Comparison of ENCODE assay signal across 11 cellular contexts in genomic region chr1:154329551-154330131, GRCh38. TPM values are rescaled to one million over a fixed set of nuclear protein-coding genes. Genes with fewer than 3 reads are reported as not detected.
DNase-seq lines count a peak whose midpoint lies in the region; ATAC-seq and TF ChIP-seq lines count a peak whose summit lies in the region.
"Had no signal": no experiment of that assay in that cellular context is flagged by ENCODE, and none has a peak within 500 bp of the region (broad histone marks: within the 10 kb centered on the region; RNA-seq: fewer than 3 reads in every experiment).

No MANE protein-coding gene starts in this region.

- no peak overlapping the region for H2AK5ac ChIP-seq in mesendoderm (ENCODE audit: low read length)

- H3K4me1 ChIP-seq in mesendoderm (ENCODE audit: control insufficient read depth, low read depth, low read length), result peaks cover 16% of the 10 kb centered on the region
- H3K4me1 ChIP-seq in vagina, result peaks cover 55% of the 10 kb centered on the region

- H3K27me3 ChIP-seq in mesendoderm (ENCODE audit: insufficient read depth, low read length, poor library complexity), result no peaks in the 10 kb centered on the region
- no peaks in the 10 kb centered on the region for H3K27me3 ChIP-seq in vagina
- H3K27me3 ChIP-seq: cardiac muscle cell had no signal

- H3K9ac ChIP-seq in mesendoderm (ENCODE audit: low read length), result peak overlapping the region; percentile 14

- no peak overlapping the region for H3K23ac ChIP-seq in mesendoderm (ENCODE audit: low read length)

- intact Hi-C loops in vagina (cut with DNase I), result loop anchor here (5.0 kb wide), 2 partner anchors 78 to 673 kb away; partner anchors contain the start of genes IL6R and ZBTB7B

- no peak overlapping the region for H2BK15ac ChIP-seq in mesendoderm (replicated peaks; ENCODE audit: low read depth)

- peak; percentile 51 for DNase-seq in stimulated activated CD4-positive, alpha-beta T cell treated with anti-CD3 and anti-CD28 coated beads, Interleukin-4, amount 100 ng/mL, for 24 hours
- DNase-seq in stimulated activated CD4-positive, alpha-beta T cell treated with anti-CD3 and anti-CD28 coated beads, Interleukin-1b, Interleukin-23, amount 100 ng/mL, for 48 hours, result no peak
- DNase-seq in mesendoderm (peak; percentile 77), vagina (ENCODE audit: extremely low spot score in 2 of 2) (no peak), NCI-H82 (lab: John Stamatoyannopoulos, UW) (no peak), GM19240 (ENCODE audit: insufficient read length, low spot score) (no peak)
- DNase-seq: Karpas-422 had no signal

- no peaks in the 10 kb centered on the region for H3K9me3 ChIP-seq in vagina

- no peak overlapping the region for H2BK120ac ChIP-seq in mesendoderm (ENCODE audit: low read depth, low read length)

- WGBS in mesendoderm (ENCODE audit: extremely low coverage, insufficient coverage, low lambda C conversion rate), result no CpG with 5 or more reads among the region's 7 CpGs

- H3K18ac ChIP-seq in mesendoderm (ENCODE audit: low read length), result no peak overlapping the region

- H3K4me3 ChIP-seq in mesendoderm (ENCODE audit: low read length), result no peak overlapping the region
- H3K4me3 ChIP-seq in vagina, result peak overlapping the region; percentile 64 to 77
- H3K4me3 ChIP-seq: lung had no signal

- H3K79me1 ChIP-seq in mesendoderm (ENCODE audit: low read length), result peaks cover 11% of the 10 kb centered on the region

- peaks cover 7% of the 10 kb centered on the region for H3K36me3 ChIP-seq in mesendoderm (ENCODE audit: control insufficient read depth, insufficient read depth, low read length)
- H3K36me3 ChIP-seq in vagina, result peaks cover 0 to 35% of the 10 kb centered on the region in 2 donors

- H3K56ac ChIP-seq in mesendoderm (ENCODE audit: low read length), result no peak overlapping the region

- TF ChIP-seq CTCF in vagina (IDR thresholded peaks at IDR 0.05), result no peak

- no peak overlapping the region for H2BK5ac ChIP-seq in mesendoderm (ENCODE audit: low read length)

- peak overlapping the region; percentile 4 for H3K4me2 ChIP-seq in mesendoderm (ENCODE audit: low read length)

- H3K79me2 ChIP-seq in mesendoderm (ENCODE audit: control insufficient read depth, insufficient read depth, low read length), result peaks cover 3% of the 10 kb centered on the region

- no peak for TF ChIP-seq POLR2A in vagina (IDR thresholded peaks at IDR 0.05)

- H4K8ac ChIP-seq in mesendoderm (ENCODE audit: low read depth, low read length), result no peak overlapping the region

- H3K4ac ChIP-seq in mesendoderm (ENCODE audit: low read depth, low read length), result no peak overlapping the region

- ATAC-seq in HG03045 (IDR thresholded peaks at IDR 0.05; ENCODE audit: unreplicated experiment), result no peak

- H4K5ac ChIP-seq in mesendoderm (ENCODE audit: low read length), result no peak overlapping the region

- H3K27ac ChIP-seq in angular gyrus (ENCODE audit: low read depth, low read length), result peak overlapping the region; percentile 72
- no peak overlapping the region for H3K27ac ChIP-seq in mesendoderm (ENCODE audit: low read depth, low read length)
- peak overlapping the region; percentile 98 for H3K27ac ChIP-seq in vagina
- H3K27ac ChIP-seq: cardiac muscle cell had no signal

RNA-seq across cellular contexts. Expression of gene ATP8B2, which starts 4.3 kb away (rescaled TPM):
- polyA plus RNA-seq in mesendoderm (2013, experiment 1 of 2), result 22.7 TPM
- 23.2 TPM for polyA plus RNA-seq in mesendoderm (2013, experiment 2 of 2)
- 65.1 TPM for total RNA-seq in vagina

RNA-seq across cellular contexts. Expression of gene AQP10, which starts 8.7 kb away (rescaled TPM):
- polyA plus RNA-seq in mesendoderm (2013, experiment 1 of 2), result not detected
- polyA plus RNA-seq in mesendoderm (2013, experiment 2 of 2), result not detected
- not detected for total RNA-seq in vagina

RNA-seq across cellular contexts. Expression of gene HAX1, which starts 57.2 kb away (rescaled TPM):
- polyA plus RNA-seq in mesendoderm (2013, experiment 1 of 2), result 85.9 TPM
- 88.5 TPM for polyA plus RNA-seq in mesendoderm (2013, experiment 2 of 2)
- total RNA-seq in vagina, result 80.3 TPM

Comparison
In these comparisons a context has a peak if more than half of its experiments do, and no peak if none do; other contexts are left out.
1. DNase-seq: peak in stimulated activated CD4-positive, alpha-beta T cell treated with anti-CD3 and anti-CD28 coated beads, Interleukin-4, amount 100 ng/mL, for 24 hours (single experiment) and mesendoderm (single experiment); none in stimulated activated CD4-positive, alpha-beta T cell treated with anti-CD3 and anti-CD28 coated beads, Interleukin-1b, Interleukin-23, amount 100 ng/mL, for 48 hours (single experiment), vagina (0 of 2), NCI-H82 (single experiment) and GM19240 (single experiment).